In genomic region chr3:16485024-16485992, GRCh38 we compare ENCODE assay signal across 1 cellular context.
TF ChIP-seq lines count a peak whose summit lies in the region.

No MANE protein-coding gene starts in this region.

TF ChIP-seq in IMR-90, 13 proteins besides CTCF, POLR2A, EP300 and RAD21:
- no peak for TF ChIP-seq MXI1 (IDR thresholded peaks at IDR 0.05; ENCODE audit: borderline replicate concordance, low read depth, low read length)
- TF ChIP-seq MAZ (IDR thresholded peaks at IDR 0.05; ENCODE audit: borderline replicate concordance, low read depth, low read length), result no peak
- no peak for TF ChIP-seq CEBPB (IDR thresholded peaks at IDR 0.05; ENCODE audit: low read depth, low read length)
- TF ChIP-seq SMC3 (IDR thresholded peaks at IDR 0.05; ENCODE audit: low read depth, low read length), result no peak
- TF ChIP-seq, protein P1, sequence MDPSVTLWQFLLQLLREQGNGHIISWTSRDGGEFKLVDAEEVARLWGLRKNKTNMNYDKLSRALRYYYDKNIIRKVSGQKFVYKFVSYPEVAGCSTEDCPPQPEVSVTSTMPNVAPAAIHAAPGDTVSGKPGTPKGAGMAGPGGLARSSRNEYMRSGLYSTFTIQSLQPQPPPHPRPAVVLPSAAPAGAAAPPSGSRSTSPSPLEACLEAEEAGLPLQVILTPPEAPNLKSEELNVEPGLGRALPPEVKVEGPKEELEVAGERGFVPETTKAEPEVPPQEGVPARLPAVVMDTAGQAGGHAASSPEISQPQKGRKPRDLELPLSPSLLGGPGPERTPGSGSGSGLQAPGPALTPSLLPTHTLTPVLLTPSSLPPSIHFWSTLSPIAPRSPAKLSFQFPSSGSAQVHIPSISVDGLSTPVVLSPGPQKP (IDR thresholded peaks at IDR 0.05; ENCODE audit: borderline replicate concordance, low read depth, low read length), result no peak
- no peak for TF ChIP-seq CHD1 (IDR thresholded peaks at IDR 0.05; ENCODE audit: low read depth, low read length)
- no peak for TF ChIP-seq MAFK (IDR thresholded peaks at IDR 0.05; ENCODE audit: low read depth, low read length)
- no peak for TF ChIP-seq USF2 (IDR thresholded peaks at IDR 0.05; ENCODE audit: low read depth, low read length)
- TF ChIP-seq NFE2L2 (IDR thresholded peaks at IDR 0.05; ENCODE audit: low read depth, low read length), result peak; percentile 55; the same call in 1 of the 2 replicates
